ENCODE assay signal across 29 cellular contexts in the genomic region with DNA sequence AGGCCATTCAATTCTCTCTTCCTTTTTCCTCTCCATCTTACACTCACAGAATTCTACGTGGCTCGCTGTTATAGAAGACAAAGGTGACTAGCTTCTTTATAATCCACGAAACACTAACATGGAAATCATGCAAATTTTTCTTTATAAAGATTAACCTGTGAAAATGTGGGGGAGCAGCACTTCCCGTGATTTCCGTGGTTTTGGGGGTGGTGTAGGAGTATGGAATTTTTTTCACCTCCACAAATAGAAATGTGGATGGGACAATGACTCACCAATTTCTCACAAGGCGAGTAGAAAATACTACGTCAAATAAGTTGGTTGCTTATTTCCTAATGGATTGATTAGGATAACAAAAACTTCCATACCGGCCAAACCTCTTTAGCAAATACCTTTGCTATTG.
"Had no signal": no experiment of that assay in that cellular context is flagged by ENCODE, and none has a peak within 500 bp of the region (broad histone marks: within the 10 kb centered on the region; RNA-seq: fewer than 3 reads in every experiment).

No MANE protein-coding gene starts in this region.

- H3K4me1 ChIP-seq: body of pancreas, esophagus squamous epithelium, heart left ventricle had no signal

- H3K4me3 Mint-ChIP-seq: activated CD4-positive, alpha-beta memory T cell treated with anti-CD3 and anti-CD28 coated beads for 36 hours; activated CD4-positive, alpha-beta T cell treated with anti-CD3 and anti-CD28 coated beads for 36 hours; activated CD4-positive, alpha-beta T cell treated with anti-CD3 and anti-CD28 coated beads, Interleukin-2, amount 10 ng/mL, durations not matched to agents 24 days and 14 days; activated CD8-positive, alpha-beta memory T cell treated with anti-CD3 and anti-CD28 coated beads, Interleukin-2, amount 10 ng/mL, durations not matched to agents 7 days and 5 days; activated CD8-positive, alpha-beta T cell treated with anti-CD3 and anti-CD28 coated beads, Interleukin-2, amount 10 ng/mL, durations not matched to agents 7 days and 5 days; activated naive CD8-positive, alpha-beta T cell; activated T-cell treated with anti-CD3 and anti-CD28 coated beads, Interleukin-2, amount 50 U/mL, for 72 hours; effector memory CD8-positive, alpha-beta T cell had no signal

- H3K27ac ChIP-seq: body of pancreas, epithelial cell of prostate, esophagus squamous epithelium, heart left ventricle had no signal

- H3K36me3 Mint-ChIP-seq: activated CD4-positive, alpha-beta memory T cell treated with anti-CD3 and anti-CD28 coated beads for 36 hours; activated CD8-positive, alpha-beta memory T cell treated with anti-CD3 and anti-CD28 coated beads, Interleukin-2, amount 10 ng/mL, durations not matched to agents 7 days and 5 days; activated naive CD8-positive, alpha-beta T cell had no signal

- FAIRE-seq: colon, endothelial cell of umbilical vein had no signal

- H3K27me3 Mint-ChIP-seq: activated CD4-positive, alpha-beta memory T cell treated with anti-CD3 and anti-CD28 coated beads for 36 hours; activated CD4-positive, alpha-beta T cell treated with anti-CD3 and anti-CD28 coated beads for 36 hours; activated CD4-positive, alpha-beta T cell treated with anti-CD3 and anti-CD28 coated beads, Interleukin-2, amount 10 ng/mL, durations not matched to agents 24 days and 14 days; activated CD8-positive, alpha-beta memory T cell treated with anti-CD3 and anti-CD28 coated beads, Interleukin-2, amount 10 ng/mL, durations not matched to agents 7 days and 5 days; activated naive CD8-positive, alpha-beta T cell; effector memory CD8-positive, alpha-beta T cell had no signal

- H3K27me3 ChIP-seq: esophagus squamous epithelium had no signal

- H3K9me3 ChIP-seq: body of pancreas, esophagus squamous epithelium, heart left ventricle had no signal

- H3K36me3 ChIP-seq: esophagus squamous epithelium, heart left ventricle had no signal

- H3K4me3 ChIP-seq: body of pancreas, esophagus squamous epithelium, heart left ventricle had no signal

- H3K27ac Mint-ChIP-seq: activated CD4-positive, alpha-beta memory T cell treated with anti-CD3 and anti-CD28 coated beads for 36 hours; activated CD4-positive, alpha-beta T cell treated with anti-CD3 and anti-CD28 coated beads for 36 hours; activated CD4-positive, alpha-beta T cell treated with anti-CD3 and anti-CD28 coated beads, Interleukin-2, amount 10 ng/mL, durations not matched to agents 24 days and 14 days; activated CD8-positive, alpha-beta memory T cell treated with anti-CD3 and anti-CD28 coated beads, Interleukin-2, amount 10 ng/mL, durations not matched to agents 7 days and 5 days; activated CD8-positive, alpha-beta T cell treated with anti-CD3 and anti-CD28 coated beads, Interleukin-2, amount 10 ng/mL, durations not matched to agents 7 days and 5 days; activated naive CD8-positive, alpha-beta T cell; activated T-cell treated with anti-CD3 and anti-CD28 coated beads, Interleukin-2, amount 50 U/mL, for 72 hours; effector memory CD8-positive, alpha-beta T cell had no signal

- H3K9me3 Mint-ChIP-seq: activated CD4-positive, alpha-beta T cell treated with anti-CD3 and anti-CD28 coated beads, Interleukin-2, amount 10 ng/mL, durations not matched to agents 24 days and 14 days had no signal

- H3K4me1 Mint-ChIP-seq: activated CD4-positive, alpha-beta T cell treated with anti-CD3 and anti-CD28 coated beads for 36 hours; activated CD4-positive, alpha-beta T cell treated with anti-CD3 and anti-CD28 coated beads, Interleukin-2, amount 10 ng/mL, durations not matched to agents 24 days and 14 days; activated CD8-positive, alpha-beta memory T cell treated with anti-CD3 and anti-CD28 coated beads, Interleukin-2, amount 10 ng/mL, durations not matched to agents 7 days and 5 days had no signal

- DNase-seq: activated CD4-positive, alpha-beta memory T cell treated with anti-CD3 and anti-CD28 coated beads for 36 hours; activated CD4-positive, alpha-beta T cell treated with anti-CD3 and anti-CD28 coated beads for 36 hours; activated CD4-positive, alpha-beta T cell treated with anti-CD3 and anti-CD28 coated beads, Interleukin-2, amount 10 ng/mL, durations not matched to agents 24 days and 14 days; activated CD4-positive, CD25-positive, alpha-beta regulatory T cell; activated CD4-positive, CD25-positive, alpha-beta regulatory T cell treated with anti-CD3 and anti-CD28 coated beads, Interleukin-2, amount 50 U/mL, for 72 hours; activated CD8-positive, alpha-beta memory T cell treated with anti-CD3 and anti-CD28 coated beads, Interleukin-2, amount 10 ng/mL, durations not matched to agents 7 days and 5 days; activated CD8-positive, alpha-beta memory T cell treated with anti-CD3 and anti-CD28 coated beads, Interleukin-2, amount 50 U/mL, for 4 hours; activated CD8-positive, alpha-beta T cell treated with anti-CD3 and anti-CD28 coated beads, Interleukin-2, amount 10 ng/mL, durations not matched to agents 7 days and 5 days; activated gamma-delta T cell treated with Interleukin-2 at 50 U/mL for 16 hours; activated naive CD4-positive, alpha-beta T cell treated with anti-CD3 and anti-CD28 coated beads, Interleukin-2, amount 50 U/mL, for 16 hours; activated naive CD4-positive, alpha-beta T cell treated with Interleukin-2 at 50 U/mL for 16 hours; activated T-cell treated with anti-CD3 and anti-CD28 coated beads, Interleukin-2, amount 50 U/mL, for 1 hour; activated T-cell treated with anti-CD3 and anti-CD28 coated beads, Interleukin-2, amount 50 U/mL, for 72 hours; amniotic stem cell; anterior cingulate cortex; body of pancreas; cortex of kidney; dermis blood vessel endothelial cell; effector CD4-positive, alpha-beta T cell; effector memory CD8-positive, alpha-beta T cell; esophagus squamous epithelium; foreskin melanocyte; glutamatergic neuron; heart left ventricle; T-helper 2 cell had no signal
